In the genomic region with DNA sequence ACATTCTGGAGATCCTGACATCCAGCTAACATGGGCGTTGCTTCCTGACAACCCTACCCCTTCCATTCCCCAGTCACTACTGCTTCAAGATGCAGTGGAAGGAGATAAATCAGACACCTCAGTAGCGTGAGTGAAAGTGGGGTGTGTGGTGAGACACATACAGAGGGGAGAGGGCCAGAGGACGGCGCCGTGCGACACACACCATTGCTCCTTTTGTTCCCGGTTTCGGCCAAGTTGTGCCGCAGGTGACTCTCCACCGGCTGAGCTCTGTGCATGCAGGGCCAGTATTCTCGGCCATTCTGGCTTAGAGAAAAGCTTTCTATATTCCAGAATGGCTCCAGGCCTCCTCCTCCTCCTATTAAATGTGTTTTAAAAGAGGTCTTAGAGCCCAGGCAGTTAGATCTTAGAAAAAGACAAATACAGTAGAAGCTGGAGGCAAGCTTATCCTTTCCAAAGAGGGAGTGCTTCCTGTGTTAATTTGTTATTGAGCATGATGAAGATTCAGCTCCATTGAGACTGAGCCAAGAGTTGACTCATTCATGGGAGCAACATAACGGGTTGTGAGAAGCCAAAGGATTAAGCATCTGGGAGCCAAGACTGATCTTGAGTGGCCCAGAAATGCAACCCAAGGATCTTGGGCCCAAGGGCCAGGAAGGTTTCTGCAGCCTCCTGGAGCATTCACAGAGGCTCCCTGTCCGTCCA, we compare ENCODE assay signal across 18 cellular contexts. TPM values are rescaled to one million over a fixed set of nuclear protein-coding genes. Genes with fewer than 3 reads are reported as not detected.
DNase-seq lines count a peak whose midpoint lies in the region; ATAC-seq and TF ChIP-seq lines count a peak whose summit lies in the region.
"Had no signal": no experiment of that assay in that cellular context is flagged by ENCODE, and none has a peak within 500 bp of the region (broad histone marks: within the 10 kb centered on the region; RNA-seq: fewer than 3 reads in every experiment).

No MANE protein-coding gene starts in this region.

- H3K27me3 ChIP-seq in GM23248 (replicated peaks; ENCODE audit: insufficient read depth) (peaks cover 9% of the 10 kb centered on the region), adrenal gland (no peaks in the 10 kb centered on the region)
- H3K27me3 ChIP-seq: body of pancreas, thyroid gland had no signal

- in situ Hi-C loops in GM23248 (cut with MboI): no loop called here

- TF ChIP-seq CTCF in adrenal gland (IDR thresholded peaks at IDR 0.05): no peak

- DNase-seq in GM23248: peak; percentile 51
- peak in 5 of 7 donors; percentile 60 to 78 (median 65) for DNase-seq in adrenal gland
- DNase-seq in fibroblast of the conjunctiva (ENCODE audit: low read depth): peak; percentile 34
- DNase-seq in pons (ENCODE audit: low spot score): peak; percentile 42
- DNase-seq in NCI-H1417 (lab: John Stamatoyannopoulos, UW): no peak
- DNase-seq in stimulated activated CD4-positive, alpha-beta T cell treated with anti-CD3 and anti-CD28 coated beads, Interleukin-2, amount 100 ng/mL, for 48 hours: no peak
- DNase-seq in NCI-H146 (lab: John Stamatoyannopoulos, UW): no peak
- DNase-seq: activated CD4-positive, CD25-positive, alpha-beta regulatory T cell; CD4-positive, alpha-beta T cell; naive thymus-derived CD8-positive, alpha-beta T cell; NCI-H1436; SK-N-SH; thyroid gland had no signal

- H2AFZ ChIP-seq in GM23248: no peak overlapping the region

- no peak for TF ChIP-seq POLR2A in adrenal gland (IDR thresholded peaks at IDR 0.05)

- H3K36me3 ChIP-seq in GM23248 (ENCODE audit: low read depth): no peaks in the 10 kb centered on the region
- H3K36me3 ChIP-seq in adrenal gland (replicated peaks in 1 of 2): no peaks in the 10 kb centered on the region
- H3K36me3 ChIP-seq: thyroid gland had no signal

- H3K79me2 ChIP-seq in GM23248 (ENCODE audit: insufficient read depth): no peaks in the 10 kb centered on the region

- no peaks in the 10 kb centered on the region for H4K20me1 ChIP-seq in GM23248 (ENCODE audit: insufficient read depth)

- intact Hi-C loops in adrenal gland (cut with DNase I): no loop called here

- no peak overlapping the region for H3K9ac ChIP-seq in GM23248
- H3K9ac ChIP-seq: SK-N-SH had no signal

- H3K4me2 ChIP-seq in GM23248 (ENCODE audit: unreplicated experiment): no peak overlapping the region
- H3K4me2 ChIP-seq: SK-N-SH, smooth muscle cell had no signal

- no peak for ATAC-seq in GM19023 (IDR thresholded peaks at IDR 0.05; ENCODE audit: unreplicated experiment)
- ATAC-seq: body of pancreas; HepG2; naive thymus-derived CD8-positive, alpha-beta T cell had no signal

- H3K9me3 ChIP-seq in GM23248 (ENCODE audit: low read depth) (no peaks in the 10 kb centered on the region), adrenal gland (replicated peaks in 1 of 3) (no peaks in the 10 kb centered on the region)
- H3K9me3 ChIP-seq: body of pancreas, SK-N-SH, thyroid gland had no signal

- no peaks in the 10 kb centered on the region for H3K9me2 ChIP-seq in GM23248 (ENCODE audit: insufficient read depth)
- H3K9me2 ChIP-seq: SK-N-SH had no signal

- 55 to 62% methylated on average over 13 of the region's 13 CpGs for WGBS in GM23248 (ENCODE audit: low coverage in 1 of 2, low lambda C conversion rate in 2 of 2, missing lambda C conversion rate in 2 of 2), 2 experiments
- 82 to 85% (median 83%) methylated on average over 13 of the region's 13 CpGs for WGBS in adrenal gland, 4 donors

- H3K4me1 ChIP-seq in GM23248 (ENCODE audit: insufficient read depth) (no peaks in the 10 kb centered on the region), adrenal gland (replicated peaks in 1 of 2) (peaks cover 0 to 9% of the 10 kb centered on the region in 2 donors)
- H3K4me1 ChIP-seq: body of pancreas, thyroid gland had no signal

- no peak overlapping the region for H3K27ac ChIP-seq in GM23248
- no peak overlapping the region for H3K27ac ChIP-seq in adrenal gland
- H3K27ac ChIP-seq: body of pancreas, epithelial cell of prostate, thyroid gland had no signal

- H3F3A ChIP-seq in GM23248 (ENCODE audit: insufficient read depth): no peaks in the 10 kb centered on the region

- no peak overlapping the region for H3K4me3 ChIP-seq in GM23248
- no peak overlapping the region for H3K4me3 ChIP-seq in adrenal gland
- H3K4me3 ChIP-seq: body of pancreas, smooth muscle cell, thyroid gland had no signal

RNA-seq across cellular contexts. Expression of a gene that starts 42.1 kb away (rescaled TPM):
- total RNA-seq in GM23248 (2014; rRNA removed; shearing (Covaris generic)): not detected in 2 replicates
- polyA plus RNA-seq in GM23248 (2016; fragmentation: Nextera tagmentation; extraction: Ambion mirVana) (not detected in 2 replicates), adrenal gland (10 to 100 TPM; 19.9 to 23.8 (median 20.0) TPM)
- 10 to 100 TPM; 12.4 to 58.1 (median 16.8) TPM for total RNA-seq in adrenal gland

Comparison
In these comparisons a context has a peak if more than half of its experiments do, and no peak if none do; other contexts are left out.
1. DNase-seq: peak in GM23248 (single experiment), adrenal gland (5 of 7), fibroblast of the conjunctiva (single experiment) and pons (single experiment); none in NCI-H1417 (0 of 3), stimulated activated CD4-positive, alpha-beta T cell treated with anti-CD3 and anti-CD28 coated beads, Interleukin-2, amount 100 ng/mL, for 48 hours (0 of 2) and NCI-H146 (single experiment).
2. RNA of a gene that starts 42.1 kb away (total RNA-seq): 12.4 to 58.1 TPM in adrenal gland; not detected in GM23248; every median in the first group is over 10 times any median in the second.